ENCODE assay signal across 17 cellular contexts in genomic region chr3:38534180-38534579, GRCh38. TPM values are rescaled to one million over a fixed set of nuclear protein-coding genes. Genes with fewer than 3 reads are reported as not detected.
DNase-seq lines count a peak whose midpoint lies in the region; ATAC-seq and TF ChIP-seq lines count a peak whose summit lies in the region.
"Had no signal": no experiment of that assay in that cellular context is flagged by ENCODE, and none has a peak within 500 bp of the region (broad histone marks: within the 10 kb centered on the region; RNA-seq: fewer than 3 reads in every experiment).

No MANE protein-coding gene starts in this region.

- no peaks in the 10 kb centered on the region for H3K27me3 Mint-ChIP-seq in activated CD8-positive, alpha-beta memory T cell treated with anti-CD3 and anti-CD28 coated beads, Interleukin-2, amount 10 ng/mL, durations not matched to agents 7 days and 5 days
- H3K27me3 Mint-ChIP-seq in central memory CD8-positive, alpha-beta T cell, result no peaks in the 10 kb centered on the region

- no peak for ATAC-seq in activated CD8-positive, alpha-beta memory T cell treated with anti-CD3 and anti-CD28 coated beads, Interleukin-2, amount 10 ng/mL, durations not matched to agents 7 days and 5 days
- no peak for ATAC-seq in central memory CD8-positive, alpha-beta T cell (replicated peaks; ENCODE audit: extremely low read depth, poor library complexity, severe bottlenecking)
- ATAC-seq: CD8-positive, alpha-beta T cell had no signal

- H3K36me3 Mint-ChIP-seq in activated CD8-positive, alpha-beta memory T cell treated with anti-CD3 and anti-CD28 coated beads, Interleukin-2, amount 10 ng/mL, durations not matched to agents 7 days and 5 days, result peaks cover 7% of the 10 kb centered on the region
- peaks cover 7% of the 10 kb centered on the region for H3K36me3 Mint-ChIP-seq in central memory CD8-positive, alpha-beta T cell (ENCODE audit: insufficient read depth)

- DNase-seq in activated CD8-positive, alpha-beta memory T cell treated with anti-CD3 and anti-CD28 coated beads, Interleukin-2, amount 50 U/mL, for 48 hours, result peak; percentile 23
- no peak for DNase-seq in activated CD8-positive, alpha-beta memory T cell treated with anti-CD3 and anti-CD28 coated beads, Interleukin-2, amount 10 ng/mL, durations not matched to agents 7 days and 5 days
- no peak for DNase-seq in right atrium auricular region (ENCODE audit: low spot score)
- no peak for DNase-seq in cardiac septum (ENCODE audit: low spot score)
- no peak for DNase-seq in central memory CD8-positive, alpha-beta T cell (ENCODE audit: low spot score in 2 of 2)
- DNase-seq in mesenteric fat pad (ENCODE audit: low spot score), result peak; percentile 67
- no peak for DNase-seq in NCI-H1436 (lab: John Stamatoyannopoulos, UW)
- no peak for DNase-seq in NCI-H526 (lab: John Stamatoyannopoulos, UW)
- DNase-seq: 8988T; Calu3; CD8-positive, alpha-beta T cell; DMS79 treated with DMSO at 0.1 percent for 48 hours; GF-D8; GOT3; H7 had no signal

- no peaks in the 10 kb centered on the region for H3K36me3 ChIP-seq in right atrium auricular region

- no peaks in the 10 kb centered on the region for H3K9me3 Mint-ChIP-seq in activated CD8-positive, alpha-beta memory T cell treated with anti-CD3 and anti-CD28 coated beads, Interleukin-2, amount 10 ng/mL, durations not matched to agents 7 days and 5 days (ENCODE audit: low read depth)
- no peaks in the 10 kb centered on the region for H3K9me3 Mint-ChIP-seq in central memory CD8-positive, alpha-beta T cell
- H3K9me3 Mint-ChIP-seq: CD8-positive, alpha-beta T cell had no signal

- no peak overlapping the region for H3K4me3 Mint-ChIP-seq in activated CD8-positive, alpha-beta memory T cell treated with anti-CD3 and anti-CD28 coated beads, Interleukin-2, amount 10 ng/mL, durations not matched to agents 7 days and 5 days
- H3K4me3 Mint-ChIP-seq in central memory CD8-positive, alpha-beta T cell, result no peak overlapping the region
- H3K4me3 Mint-ChIP-seq: CD14-positive monocyte; CD8-positive, alpha-beta T cell had no signal

- H3K27ac ChIP-seq in right atrium auricular region, result peak overlapping the region; percentile 76 to 91
- H3K27ac ChIP-seq: BLaER1 had no signal

- no peaks in the 10 kb centered on the region for H3K27me3 ChIP-seq in right atrium auricular region
- H3K27me3 ChIP-seq: BLaER1 had no signal

- no peak for TF ChIP-seq CTCF in right atrium auricular region (IDR thresholded peaks at IDR 0.05)

- no peak overlapping the region for H3K4me3 ChIP-seq in right atrium auricular region
- H3K4me3 ChIP-seq: BLaER1 had no signal

- peaks cover 0 to 47% of the 10 kb centered on the region in 2 donors for H3K4me1 ChIP-seq in right atrium auricular region
- H3K4me1 ChIP-seq: BLaER1 had no signal

- intact Hi-C loops in cardiac septum (cut with DNase I), result no loop called here

- no peak overlapping the region for H3K27ac Mint-ChIP-seq in activated CD8-positive, alpha-beta memory T cell treated with anti-CD3 and anti-CD28 coated beads, Interleukin-2, amount 10 ng/mL, durations not matched to agents 7 days and 5 days
- H3K27ac Mint-ChIP-seq in central memory CD8-positive, alpha-beta T cell (ENCODE audit: low read depth), result peak overlapping the region; percentile 69
- H3K27ac Mint-ChIP-seq: CD8-positive, alpha-beta T cell had no signal

- CTCF ChIA-PET in activated CD8-positive, alpha-beta memory T cell treated with anti-CD3 and anti-CD28 coated beads, Interleukin-2, amount 10 ng/mL, durations not matched to agents 7 days and 5 days (lab: Charles Lee), result interaction anchor here (0.7 to 1.6 kb wide), 2 partner anchors 10 to 13 kb away, joined by 3 to 7 read pairs; no protein-coding TSS in a partner anchor

- H3K9me3 ChIP-seq in right atrium auricular region, result no peaks in the 10 kb centered on the region
- H3K9me3 ChIP-seq: BLaER1 had no signal

- no peaks in the 10 kb centered on the region for H3K4me1 Mint-ChIP-seq in activated CD8-positive, alpha-beta memory T cell treated with anti-CD3 and anti-CD28 coated beads, Interleukin-2, amount 10 ng/mL, durations not matched to agents 7 days and 5 days
- H3K4me1 Mint-ChIP-seq in central memory CD8-positive, alpha-beta T cell, result peaks cover 19% of the 10 kb centered on the region
- H3K4me1 Mint-ChIP-seq: CD14-positive monocyte had no signal

RNA-seq across cellular contexts. Expression of gene EXOG, which starts 38.0 kb away (rescaled TPM):
- total RNA-seq in activated CD8-positive, alpha-beta memory T cell treated with anti-CD3 and anti-CD28 coated beads, Interleukin-2, amount 10 ng/mL, durations not matched to agents 7 days and 5 days, result 10 to 100 TPM; 19.7 to 23.8 TPM
- total RNA-seq in right atrium auricular region (10 to 100 TPM; 23.4 to 36.6 TPM), cardiac septum (38.6 TPM), mesenteric fat pad (7.3 TPM)

Comparison
In these comparisons a context has a peak if more than half of its experiments do, and no peak if none do; other contexts are left out.
1. DNase-seq: peak in activated CD8-positive, alpha-beta memory T cell treated with anti-CD3 and anti-CD28 coated beads, Interleukin-2, amount 50 U/mL, for 48 hours (single experiment) and mesenteric fat pad (single experiment); none in activated CD8-positive, alpha-beta memory T cell treated with anti-CD3 and anti-CD28 coated beads, Interleukin-2, amount 10 ng/mL, durations not matched to agents 7 days and 5 days (single experiment), right atrium auricular region (single experiment), cardiac septum (single experiment), central memory CD8-positive, alpha-beta T cell (0 of 2), NCI-H1436 (single experiment) and NCI-H526 (0 of 2).